Comparison of ENCODE assay signal across 16 cellular contexts in genomic region chr19:4042731-4043082, GRCh38. TPM values are rescaled to one million over a fixed set of nuclear protein-coding genes. Genes with fewer than 3 reads are reported as not detected.
DNase-seq lines count a peak whose midpoint lies in the region; TF ChIP-seq lines count a peak whose summit lies in the region.
"Had no signal": no experiment of that assay in that cellular context is flagged by ENCODE, and none has a peak within 500 bp of the region (broad histone marks: within the 10 kb centered on the region; RNA-seq: fewer than 3 reads in every experiment).

No MANE protein-coding gene starts in this region.

- H3K4me3 ChIP-seq in breast epithelium (peak overlapping the region in 1 of 3 donors; percentile 24), esophagus squamous epithelium (no peak overlapping the region), neuronal stem cell (ENCODE audit: low read length in 2 of 2) (no peak overlapping the region), vagina (no peak overlapping the region)

- no peaks in the 10 kb centered on the region for H3K4me1 Mint-ChIP-seq in MCF 10A (ENCODE audit: insufficient read depth, unreplicated experiment)

- no peak overlapping the region for H3K4me2 ChIP-seq in neuronal stem cell (ENCODE audit: insufficient read depth, low read length, poor library complexity, severe bottlenecking)

- H3K27me3 Mint-ChIP-seq in MCF 10A (ENCODE audit: insufficient read depth, unreplicated experiment), result no peaks in the 10 kb centered on the region

- POLR2A ChIA-PET in MCF 10A (lab: Yijun Ruan, JAX), result no interaction called here

- 33% methylated on average over 3 to 9 of the region's 14 CpGs for WGBS in esophagus squamous epithelium, 2 donors
- WGBS in neuronal stem cell (ENCODE audit: extremely low coverage in 2 of 2, insufficient read length in 2 of 2, insufficient replicate concordance in 1 of 2), 2 donors, result no CpG with 5 or more reads among the region's 14 CpGs

- no peak overlapping the region for H2BK15ac ChIP-seq in neuronal stem cell (ENCODE audit: low read length)

- H3K9me3 Mint-ChIP-seq in MCF 10A (ENCODE audit: unreplicated experiment), result no peaks in the 10 kb centered on the region
- H3K9me3 Mint-ChIP-seq: activated naive CD4-positive, alpha-beta T cell treated with anti-CD3 and anti-CD28 coated beads, Interleukin-2, amount 50 U/mL, for 72 hours had no signal

- H3K4me3 Mint-ChIP-seq in MCF 10A (ENCODE audit: unreplicated experiment), result no peak overlapping the region

- H3K4me1 ChIP-seq in breast epithelium, result peaks cover 0 to 16% of the 10 kb centered on the region in 2 donors
- H3K4me1 ChIP-seq in esophagus squamous epithelium, result peaks cover 13 to 49% (median 18%) of the 10 kb centered on the region in 3 donors
- H3K4me1 ChIP-seq in neuronal stem cell (ENCODE audit: control insufficient read depth in 2 of 2, insufficient read depth in 1 of 2, low read depth in 1 of 2, low read length in 2 of 2), result no peaks in the 10 kb centered on the region
- H3K4me1 ChIP-seq in vagina, result peaks cover 34% of the 10 kb centered on the region

- peaks cover 77% of the 10 kb centered on the region for H3K36me3 Mint-ChIP-seq in MCF 10A (ENCODE audit: insufficient read depth, unreplicated experiment)
- H3K36me3 Mint-ChIP-seq: activated naive CD4-positive, alpha-beta T cell treated with anti-CD3 and anti-CD28 coated beads, Interleukin-2, amount 50 U/mL, for 72 hours had no signal

- intact Hi-C loops in breast epithelium (cut with DNase I; ENCODE audit: low total_unique reads), result no loop called here
- intact Hi-C loops in MCF 10A (cut with micrococcal nuclease), result no loop called here
- intact Hi-C loops in esophagus squamous epithelium (cut with DNase I), result no loop called here
- intact Hi-C loops in vagina (cut with DNase I), result no loop called here

- no peak overlapping the region for H3K27ac Mint-ChIP-seq in MCF 10A (ENCODE audit: low read depth, unreplicated experiment)

- H3K23ac ChIP-seq in neuronal stem cell (ENCODE audit: low read depth, low read length, poor library complexity), result no peak overlapping the region

- no TSS peak for BruUV-seq in MCF 10A (replicated peaks; lab: Mats Ljungman, UMichigan)

- no peak overlapping the region for H2BK12ac ChIP-seq in neuronal stem cell (ENCODE audit: low read length)

- H2AFZ ChIP-seq in neuronal stem cell (ENCODE audit: low read length), result no peak overlapping the region

- no peak overlapping the region for H3K18ac ChIP-seq in neuronal stem cell (ENCODE audit: low read length)

- H3K36me3 ChIP-seq in breast epithelium (no peaks in the 10 kb centered on the region), esophagus squamous epithelium (peaks cover 0 to 70% (median 13%) of the 10 kb centered on the region in 3 donors), neuronal stem cell (replicated peaks in 1 of 2; ENCODE audit: control insufficient read depth in 2 of 2, insufficient read depth in 2 of 2, low read length in 2 of 2) (peaks cover 2 to 17% of the 10 kb centered on the region in 2 donors), vagina (peaks cover 0 to 30% of the 10 kb centered on the region in 2 donors)

- no peak overlapping the region for H3K4ac ChIP-seq in neuronal stem cell (ENCODE audit: low read length)

- no peak overlapping the region for H2BK120ac ChIP-seq in neuronal stem cell (ENCODE audit: low read depth, low read length)

- H3K9me3 ChIP-seq in breast epithelium, result no peaks in the 10 kb centered on the region
- no peaks in the 10 kb centered on the region for H3K9me3 ChIP-seq in esophagus squamous epithelium
- H3K9me3 ChIP-seq in neuronal stem cell (replicated peaks in 1 of 2; ENCODE audit: control insufficient read depth in 2 of 2, insufficient read depth in 1 of 2, low read depth in 1 of 2, low read length in 2 of 2), result peaks cover 0 to 2% of the 10 kb centered on the region in 2 donors
- no peaks in the 10 kb centered on the region for H3K9me3 ChIP-seq in vagina

- TF ChIP-seq CTCF in breast epithelium (IDR thresholded peaks at IDR 0.05) (no peak), MCF 10A (IDR thresholded peaks at IDR 0.05; ENCODE audit: unreplicated experiment) (no peak), esophagus squamous epithelium (IDR thresholded peaks at IDR 0.05) (no peak), vagina (IDR thresholded peaks at IDR 0.05) (no peak)

- TF ChIP-seq POLR2A in breast epithelium (IDR thresholded peaks at IDR 0.05) (no peak), esophagus squamous epithelium (IDR thresholded peaks at IDR 0.05) (no peak), vagina (IDR thresholded peaks at IDR 0.05) (no peak)

- no peak overlapping the region for H3K9ac ChIP-seq in neuronal stem cell (ENCODE audit: low read depth, low read length, poor library complexity)

- no peak overlapping the region for H4K91ac ChIP-seq in neuronal stem cell (ENCODE audit: low read depth, low read length, poor library complexity)

- CTCF ChIA-PET in MCF 10A (lab: Yijun Ruan, JAX), result interaction anchor here (0.6 kb wide), 1 partner anchor 10 kb away, joined by 3 read pairs; no protein-coding TSS in a partner anchor

- no peak overlapping the region for H3K14ac ChIP-seq in neuronal stem cell (ENCODE audit: low read length)

- H4K8ac ChIP-seq in neuronal stem cell (ENCODE audit: low read depth, low read length), result no peak overlapping the region

- DNase-seq in breast epithelium (ENCODE audit: low spot score in 2 of 2) (peak; percentile 53 to 74), MCF 10A (ENCODE audit: unreplicated experiment) (no peak), esophagus squamous epithelium (lab: John Stamatoyannopoulos, UW) (no peak), neuronal stem cell (ENCODE audit: low spot score) (no peak), vagina (ENCODE audit: extremely low spot score in 2 of 2) (no peak), MV-4-11 (lab: John Stamatoyannopoulos, UW) (no peak)
- DNase-seq in effector CD8-positive, alpha-beta T cell (lab: John Stamatoyannopoulos, UW), result no peak
- DNase-seq in stimulated activated CD4-positive, alpha-beta T cell treated with anti-CD3 and anti-CD28 coated beads, Interleukin-2, amount 100 ng/mL, for 48 hours, result no peak
- DNase-seq: cortex of kidney; GDM1; NCI-H2171; NK-92 treated with Interleukin-12 subunit alpha and Interleukin-12 subunit beta, amount 100 ng/mL, for 24 hours; retina; WERI-Rb-1 had no signal

- H3K27me3 ChIP-seq in breast epithelium (no peaks in the 10 kb centered on the region), esophagus squamous epithelium (no peaks in the 10 kb centered on the region), neuronal stem cell (ENCODE audit: control insufficient read depth in 3 of 3, insufficient read depth in 3 of 3, low read depth in 1 of 3, low read length in 3 of 3) (no peaks in the 10 kb centered on the region), vagina (no peaks in the 10 kb centered on the region)

- no peak overlapping the region for H2AK5ac ChIP-seq in neuronal stem cell (ENCODE audit: low read depth, low read length)

- H3K79me1 ChIP-seq in neuronal stem cell (ENCODE audit: low read depth, low read length), result peaks cover 2% of the 10 kb centered on the region

- H3K27ac ChIP-seq in breast epithelium (peak overlapping the region; percentile 78 to 83), esophagus squamous epithelium (peak overlapping the region; percentile 29 to 61 (median 51)), neuronal stem cell (replicated peaks; ENCODE audit: low read length) (no peak overlapping the region), vagina (peak overlapping the region; percentile 48)
- H3K27ac ChIP-seq: HL-60, WERI-Rb-1 had no signal

- peak overlapping the region; percentile 48 for H2BK5ac ChIP-seq in neuronal stem cell (ENCODE audit: low read length)

RNA-seq across cellular contexts. Expression of gene ZBTB7A, which starts 24.0 kb away (rescaled TPM):
- total RNA-seq in breast epithelium (10 to 100 TPM; 29.0 to 38.7 (median 29.8) TPM), MCF 10A (2022) (32.7 and 35.1 TPM in 2 replicates), esophagus squamous epithelium (100 to 1,000 TPM in 1 of 4 donors, 10 to 100 TPM in 3; 60.5 to 187 (median 81.2) TPM), vagina (60.6 TPM)
- 9.3 TPM for polyA plus RNA-seq in neuronal stem cell (2013, experiment 1 of 2)
- polyA plus RNA-seq in neuronal stem cell (2013, experiment 2 of 2), result 10.2 TPM

RNA-seq across cellular contexts. Expression of gene PIAS4, which starts 35.2 kb away (rescaled TPM):
- 10 to 100 TPM in 2 of 3 donors, 1 to 10 TPM in 1; 9.4 to 17.0 (median 15.7) TPM for total RNA-seq in breast epithelium
- total RNA-seq in MCF 10A (2022), result 15.1 and 31.4 TPM in 2 replicates
- total RNA-seq in esophagus squamous epithelium, result 10 to 100 TPM; 11.4 to 15.1 (median 13.0) TPM
- 64.0 TPM for polyA plus RNA-seq in neuronal stem cell (2013, experiment 1 of 2)
- 61.2 TPM for polyA plus RNA-seq in neuronal stem cell (2013, experiment 2 of 2)
- total RNA-seq in vagina, result 14.0 TPM

RNA-seq across cellular contexts. Expression of gene EEF2, which starts 57.4 kb away (rescaled TPM):
- total RNA-seq in breast epithelium, result 1,000 to 10,000 TPM; 1,628 to 2,598 (median 1,993) TPM
- total RNA-seq in MCF 10A (2022), result 2,296 and 3,126 TPM in 2 replicates
- 1,000 to 10,000 TPM; 1,210 to 2,054 (median 1,565) TPM for total RNA-seq in esophagus squamous epithelium
- polyA plus RNA-seq in neuronal stem cell (2013, experiment 1 of 2), result 2,427 TPM
- polyA plus RNA-seq in neuronal stem cell (2013, experiment 2 of 2), result 2,458 TPM
- 1,702 TPM for total RNA-seq in vagina

Comparison
In these comparisons a context has a peak if more than half of its experiments do, and no peak if none do; other contexts are left out.
1. DNase-seq: peak in breast epithelium (2 of 2); none in MCF 10A (single experiment), esophagus squamous epithelium (single experiment), neuronal stem cell (single experiment), vagina (0 of 2), effector CD8-positive, alpha-beta T cell (single experiment), stimulated activated CD4-positive, alpha-beta T cell treated with anti-CD3 and anti-CD28 coated beads, Interleukin-2, amount 100 ng/mL, for 48 hours (0 of 2) and MV-4-11 (single experiment).